In the genomic region with DNA sequence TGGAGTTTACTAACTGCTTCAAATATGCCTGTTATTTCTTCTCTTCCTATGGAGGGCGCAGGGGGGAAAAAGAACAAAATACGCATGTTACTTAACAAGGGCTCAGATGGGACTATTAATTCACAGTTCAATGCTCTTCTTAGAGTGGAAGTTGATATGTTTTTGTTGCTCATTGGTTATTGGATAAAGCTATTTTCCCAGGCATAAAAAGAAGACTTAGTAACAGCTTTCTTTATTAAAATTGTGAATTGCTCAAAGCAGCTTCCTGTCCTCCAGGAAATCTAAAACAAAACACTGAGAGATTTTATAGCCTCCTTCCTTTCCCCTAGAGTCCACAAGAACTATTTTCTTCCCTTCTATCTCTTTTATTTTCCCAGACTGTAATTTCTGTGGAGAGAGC, we compare ENCODE assay signal across 16 cellular contexts.
DNase-seq lines count a peak whose midpoint lies in the region; ATAC-seq and TF ChIP-seq lines count a peak whose summit lies in the region.
"Had no signal": no experiment of that assay in that cellular context is flagged by ENCODE, and none has a peak within 500 bp of the region (broad histone marks: within the 10 kb centered on the region; RNA-seq: fewer than 3 reads in every experiment).

No MANE protein-coding gene starts in this region.

- H3K36me3 ChIP-seq in A673 (ENCODE audit: insufficient read depth, low read length, poor library complexity, severe bottlenecking): no peaks in the 10 kb centered on the region
- H3K36me3 ChIP-seq in neural progenitor cell: no peaks in the 10 kb centered on the region
- H3K36me3 ChIP-seq: BLaER1 treated with 17β-estradiol and CSF1 and Interleukin-3, amounts not matched to agents 10 nM and 100 nM; HAP-1 had no signal

- TF ChIP-seq CTCF in A673 (conservative IDR thresholded peaks at IDR 0.05; ENCODE audit: low read depth, low read length): peak; percentile 58
- no peak for TF ChIP-seq CTCF in endothelial cell (IDR thresholded peaks at IDR 0.05; ENCODE audit: unreplicated experiment)
- TF ChIP-seq CTCF in neural progenitor cell (IDR thresholded peaks at IDR 0.05): no peak

- H3K27me3 Mint-ChIP-seq in endothelial cell (ENCODE audit: unreplicated experiment) (no peaks in the 10 kb centered on the region), neural progenitor cell (ENCODE audit: insufficient read depth, low read depth) (peaks cover 7% of the 10 kb centered on the region)

- H3K9me3 ChIP-seq in A673 (ENCODE audit: low read depth, low read length, poor library complexity, severe bottlenecking) (no peaks in the 10 kb centered on the region), neural progenitor cell (ENCODE audit: low read depth) (no peaks in the 10 kb centered on the region)
- H3K9me3 ChIP-seq: A549, HAP-1 had no signal

- H3K4me1 ChIP-seq in A673 (ENCODE audit: insufficient read depth, low read length, poor library complexity, severe bottlenecking): peaks cover 31% of the 10 kb centered on the region
- H3K4me1 ChIP-seq in neural progenitor cell: no peaks in the 10 kb centered on the region
- H3K4me1 ChIP-seq: HAP-1 had no signal

- no peak overlapping the region for H3K4me2 ChIP-seq in neural progenitor cell
- H3K4me2 ChIP-seq: A549 had no signal

- H3K9ac ChIP-seq in neural progenitor cell: no peak overlapping the region
- H3K9ac ChIP-seq: BLaER1 treated with 17β-estradiol and CSF1 and Interleukin-3, amounts not matched to agents 10 nM and 100 nM had no signal

- peak overlapping the region; percentile 45 for H3K27ac ChIP-seq in A673 (ENCODE audit: low read depth, low read length, poor library complexity, severe bottlenecking)
- no peak overlapping the region for H3K27ac ChIP-seq in neural progenitor cell
- H3K27ac ChIP-seq: 22Rv1; A549; BLaER1 treated with 17β-estradiol and CSF1 and Interleukin-3, amounts not matched to agents 10 nM and 100 nM had no signal

- POLR2A ChIA-PET in A673 (lab: Charles Lee; ENCODE audit: low non-redundant PET): no interaction called here

- H3K9me3 Mint-ChIP-seq in endothelial cell (ENCODE audit: unreplicated experiment): no peaks in the 10 kb centered on the region
- H3K9me3 Mint-ChIP-seq in neural progenitor cell: peaks cover 8% of the 10 kb centered on the region
- H3K9me3 Mint-ChIP-seq: CD8-positive, alpha-beta T cell had no signal

- peak overlapping the region; percentile 13 for H3K27ac Mint-ChIP-seq in endothelial cell (ENCODE audit: unreplicated experiment)
- peak overlapping the region; percentile 17 for H3K27ac Mint-ChIP-seq in neural progenitor cell
- H3K27ac Mint-ChIP-seq: CD8-positive, alpha-beta T cell had no signal

- no peak for ATAC-seq in GM18861 (IDR thresholded peaks at IDR 0.05; ENCODE audit: unreplicated experiment)
- ATAC-seq: A549; CD8-positive, alpha-beta T cell; GM12878 had no signal

- H3K79me2 ChIP-seq in neural progenitor cell (ENCODE audit: low read depth): no peaks in the 10 kb centered on the region

- H3K36me3 Mint-ChIP-seq in endothelial cell (ENCODE audit: low read depth, unreplicated experiment) (no peaks in the 10 kb centered on the region), neural progenitor cell (no peaks in the 10 kb centered on the region)
- H3K36me3 Mint-ChIP-seq: CD8-positive, alpha-beta T cell had no signal

- CTCF ChIA-PET in A673 (lab: Charles Lee): interaction anchor here (0.6 to 1.7 kb wide), 3 partner anchors 203 to 613 kb away, joined by 3 to 8 read pairs (median 4); no protein-coding TSS in a partner anchor

- no peaks in the 10 kb centered on the region for H4K20me1 ChIP-seq in neural progenitor cell (ENCODE audit: low read depth)
- H4K20me1 ChIP-seq: BLaER1 treated with 17β-estradiol and CSF1 and Interleukin-3, amounts not matched to agents 10 nM and 100 nM had no signal

- peaks cover 36% of the 10 kb centered on the region for H3K4me1 Mint-ChIP-seq in endothelial cell (ENCODE audit: unreplicated experiment)
- H3K4me1 Mint-ChIP-seq in neural progenitor cell: peaks cover 22% of the 10 kb centered on the region

- H3K4me3 Mint-ChIP-seq in endothelial cell (ENCODE audit: unreplicated experiment): no peak overlapping the region
- H3K4me3 Mint-ChIP-seq in neural progenitor cell: no peak overlapping the region
- H3K4me3 Mint-ChIP-seq: CD8-positive, alpha-beta T cell had no signal

- H2AFZ ChIP-seq in neural progenitor cell (replicated peaks): no peak overlapping the region

- DNase-seq in A673 (ENCODE audit: low spot score) (peak; percentile 88), NCI-H2171 (lab: John Stamatoyannopoulos, UW) (peak; percentile 8), endothelial cell (ENCODE audit: low spot score) (no peak), neural progenitor cell (ENCODE audit: low spot score) (no peak), NCI-H146 (lab: John Stamatoyannopoulos, UW) (no peak), KG1 (lab: John Stamatoyannopoulos, UW) (no peak)
- DNase-seq: Calu3; CD8-positive, alpha-beta T cell; DND-41; EL had no signal

- H3F3A ChIP-seq in neural progenitor cell (ENCODE audit: low read depth): peaks cover under 1% of the 10 kb centered on the region

- H3K27me3 ChIP-seq in A673 (replicated peaks; ENCODE audit: insufficient read depth, low read depth, low read length, poor library complexity) (no peaks in the 10 kb centered on the region), neural progenitor cell (peaks cover 29% of the 10 kb centered on the region)
- H3K27me3 ChIP-seq: BLaER1 treated with 17β-estradiol and CSF1 and Interleukin-3, amounts not matched to agents 10 nM and 100 nM had no signal

- no TSS peak for BruUV-seq in A673 (replicated peaks; lab: Mats Ljungman, UMichigan)

- intact Hi-C loops in A673 (cut with micrococcal nuclease; ENCODE audit: unreplicated experiment): loop anchor here (5.0 to 10.0 kb wide), 3 partner anchors 130 to 460 kb away; a partner anchor contains a TSS

- H3K4me3 ChIP-seq in A673 (ENCODE audit: low read depth, low read length, poor library complexity, severe bottlenecking): no peak overlapping the region
- no peak overlapping the region for H3K4me3 ChIP-seq in neural progenitor cell
- H3K4me3 ChIP-seq: A549; BLaER1 treated with 17β-estradiol and CSF1 and Interleukin-3, amounts not matched to agents 10 nM and 100 nM; GM12878; HAP-1 had no signal

Comparison
In these comparisons a context has a peak if more than half of its experiments do, and no peak if none do; other contexts are left out.
1. DNase-seq: peak in A673 (single experiment) and NCI-H2171 (single experiment); none in endothelial cell (single experiment), neural progenitor cell (single experiment), NCI-H146 (single experiment) and KG1 (single experiment).